ENCODE assay signal across 8 cellular contexts in the genomic region with DNA sequence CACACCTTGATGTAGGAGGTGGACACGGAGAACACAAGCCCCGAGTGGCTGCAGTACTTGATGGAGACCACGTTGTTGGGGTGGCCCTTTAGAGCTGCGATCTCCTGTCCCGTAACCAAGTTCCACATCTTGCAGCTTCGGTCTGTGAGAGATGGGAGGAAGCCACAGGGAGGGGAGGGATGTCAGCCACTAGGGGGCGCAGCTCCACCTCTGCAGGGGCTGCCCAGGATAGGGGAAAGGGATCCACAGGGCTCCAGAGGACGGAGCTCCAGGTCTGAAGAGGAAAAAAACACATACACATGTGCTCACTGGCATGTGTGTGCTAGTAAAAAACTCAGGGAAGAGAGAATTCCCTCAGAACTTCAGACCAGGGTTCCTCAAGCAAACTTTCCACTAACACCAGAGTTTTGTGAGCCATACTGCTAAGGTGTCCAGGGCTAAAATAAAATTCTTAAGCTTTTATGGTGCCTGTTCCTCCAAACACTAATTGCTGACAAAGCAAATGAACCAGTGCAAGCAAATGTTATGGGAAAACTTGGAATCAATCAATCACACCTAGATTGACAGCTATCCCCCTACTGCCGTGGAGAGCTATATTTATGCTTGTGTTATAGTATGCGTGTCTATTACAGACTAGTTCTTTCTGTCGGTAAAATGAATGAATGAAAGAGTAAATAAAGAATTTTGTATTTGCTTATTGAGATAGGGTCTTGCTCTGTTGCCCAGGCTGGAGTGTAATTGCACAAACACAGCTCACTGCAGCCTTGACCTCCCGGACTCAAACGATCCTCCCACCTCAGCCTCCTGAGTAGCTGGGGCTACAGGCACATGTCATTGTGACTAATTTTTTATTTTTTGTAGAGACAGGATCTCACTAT. TPM values are rescaled to one million over a fixed set of nuclear protein-coding genes. Genes with fewer than 3 reads are reported as not detected.
DNase-seq lines count a peak whose midpoint lies in the region; ATAC-seq and TF ChIP-seq lines count a peak whose summit lies in the region.

No MANE protein-coding gene starts in this region.

- no peak overlapping the region for H3K4me3 ChIP-seq in cardiac fibroblast (replicated peaks in 1 of 2; ENCODE audit: low read depth in 2 of 2, low read length in 2 of 2)

- ATAC-seq in GM21529 (IDR thresholded peaks at IDR 0.05; ENCODE audit: unreplicated experiment), result no peak
- no peak for ATAC-seq in HG02588 (IDR thresholded peaks at IDR 0.05; ENCODE audit: unreplicated experiment)

- H3K4me3 Mint-ChIP-seq in neural crest cell, result no peak overlapping the region

- no peaks in the 10 kb centered on the region for H3K4me1 Mint-ChIP-seq in neural crest cell

- peak; percentile 31 for DNase-seq in EH (ENCODE audit: low read depth)
- DNase-seq in Kasumi-1 (lab: John Stamatoyannopoulos, UW), result peak; percentile 35 to 50
- peak; percentile 69 for DNase-seq in UCSD-AML1 (lab: John Stamatoyannopoulos, UW; ENCODE audit: unreplicated experiment)
- peak; percentile 10 to 24 for DNase-seq in cardiac fibroblast (ENCODE audit: low read depth in 2 of 2)
- DNase-seq in neural crest cell (ENCODE audit: low read depth, low spot score), result peak; percentile 75
- DNase-seq in Ammon's horn (ENCODE audit: low spot score), result no peak

- H3K36me3 Mint-ChIP-seq in neural crest cell (ENCODE audit: low read depth), result peaks cover 19% of the 10 kb centered on the region

- peak; percentile 67 for TF ChIP-seq CTCF in cardiac fibroblast (IDR thresholded peaks at IDR 0.05; ENCODE audit: low read depth, low read length)
- peak; percentile 64 for TF ChIP-seq CTCF in neural crest cell (conservative IDR thresholded peaks at IDR 0.05)

- H3K27ac Mint-ChIP-seq in neural crest cell (ENCODE audit: unreplicated experiment), result no peak overlapping the region

- H3K9me3 Mint-ChIP-seq in neural crest cell, result peaks cover 4% of the 10 kb centered on the region

- H3K27me3 Mint-ChIP-seq in neural crest cell (ENCODE audit: low read depth), result no peaks in the 10 kb centered on the region

RNA-seq across cellular contexts. Expression of gene KIF21B, which starts 43.7 kb away (rescaled TPM):
- 28.1 and 28.9 TPM in 2 replicates for total RNA-seq in neural crest cell
